In genomic region chr10:108204528-108205313, GRCh38 we compare ENCODE assay signal across 8 cellular contexts.
DNase-seq lines count a peak whose midpoint lies in the region; ATAC-seq and TF ChIP-seq lines count a peak whose summit lies in the region.

No MANE protein-coding gene starts in this region.

- POLR2A ChIA-PET in OCI-LY7 (lab: Charles Lee), result interaction anchor here (0.6 to 1.5 kb wide), 11 partner anchors 10 to 374 kb away, joined by 3 to 8 read pairs (median 3); no protein-coding TSS in a partner anchor

- H2AFZ ChIP-seq in OCI-LY7 (ENCODE audit: low read length), result no peak overlapping the region

- no peaks in the 10 kb centered on the region for H3K36me3 Mint-ChIP-seq in Calu3 (ENCODE audit: insufficient read depth, unreplicated experiment)

- H3K79me2 ChIP-seq in OCI-LY7 (ENCODE audit: insufficient read depth, low read depth, low read length), result no peaks in the 10 kb centered on the region

- CTCF ChIA-PET in OCI-LY7 (lab: Charles Lee; ENCODE audit: unreplicated experiment) (interaction anchor here (1.2 kb wide), 1 partner anchor 15 kb away, joined by 3 read pairs; no protein-coding TSS in a partner anchor), Calu3 (lab: Charles Lee) (interaction anchor here (0.7 kb wide), 1 partner anchor 725 kb away, joined by 4 read pairs; no protein-coding TSS in a partner anchor)

- peak; percentile 75 for ATAC-seq in HG02642 (IDR thresholded peaks at IDR 0.05; ENCODE audit: poor library complexity, unreplicated experiment)
- ATAC-seq in GM18909 (IDR thresholded peaks at IDR 0.05; ENCODE audit: poor library complexity, unreplicated experiment), result no peak

- no peaks in the 10 kb centered on the region for H3K36me3 ChIP-seq in OCI-LY7 (ENCODE audit: insufficient read depth, low read length)

- H3K27ac ChIP-seq in OCI-LY7 (ENCODE audit: low read depth, low read length, poor library complexity, severe bottlenecking), result no peak overlapping the region

- BruUV-seq in OCI-LY7 (replicated peaks; lab: Mats Ljungman, UMichigan), result no TSS peak
- no TSS peak for BruUV-seq in Calu3 (replicated peaks; lab: Mats Ljungman, UMichigan)

- TF ChIP-seq CTCF in OCI-LY7 (conservative IDR thresholded peaks at IDR 0.05; ENCODE audit: low read length) (peak; percentile 82), fibroblast of villous mesenchyme (IDR thresholded peaks at IDR 0.05; ENCODE audit: insufficient read depth, low read depth, low read length) (peak; percentile 66), Calu3 (IDR thresholded peaks at IDR 0.05; ENCODE audit: unreplicated experiment) (no peak)

- H3K4me3 ChIP-seq in OCI-LY7 (ENCODE audit: low read depth, low read length, poor library complexity, severe bottlenecking), result no peak overlapping the region
- H3K4me3 ChIP-seq in fibroblast of villous mesenchyme (ENCODE audit: low read depth, low read length), result no peak overlapping the region

- H3K9me2 ChIP-seq in OCI-LY7 (ENCODE audit: insufficient read depth, low read length), result no peaks in the 10 kb centered on the region

- no peaks in the 10 kb centered on the region for H3K4me1 ChIP-seq in OCI-LY7 (ENCODE audit: insufficient read depth, low read length, poor library complexity, severe bottlenecking)

- H3K4me3 Mint-ChIP-seq in Calu3 (ENCODE audit: low read depth, unreplicated experiment), result no peak overlapping the region

- no peaks in the 10 kb centered on the region for H3K4me1 Mint-ChIP-seq in Calu3 (ENCODE audit: low read depth, unreplicated experiment)

- no peaks in the 10 kb centered on the region for H3K9me3 ChIP-seq in OCI-LY7 (ENCODE audit: low read length)

- no peaks in the 10 kb centered on the region for H4K20me1 ChIP-seq in OCI-LY7 (ENCODE audit: insufficient read depth, low read length)

- no peak overlapping the region for H3K4me2 ChIP-seq in OCI-LY7 (ENCODE audit: low read length)

- intact Hi-C loops in OCI-LY7 (cut with micrococcal nuclease; ENCODE audit: unreplicated experiment) (no loop called here), Calu3 (cut with micrococcal nuclease; ENCODE audit: unreplicated experiment) (no loop called here)

- H3K9me3 Mint-ChIP-seq in Calu3 (ENCODE audit: low read depth, unreplicated experiment), result no peaks in the 10 kb centered on the region

- DNase-seq in DMS 273 (lab: John Stamatoyannopoulos, UW; ENCODE audit: unreplicated experiment), result peak; percentile 42
- DNase-seq in DMS 273 treated with DMSO at 0.1 percent for 48 hours (lab: John Stamatoyannopoulos, UW), result no peak
- peak; percentile 20 for DNase-seq in OCI-LY7 (ENCODE audit: low spot score)
- DNase-seq in fibroblast of villous mesenchyme (ENCODE audit: low read depth), result peak; percentile 39
- no peak for DNase-seq in Calu3
- DNase-seq in activated CD4-positive, alpha-beta T cell treated with anti-CD3 and anti-CD28 coated beads for 4 hours, result no peak

- no peak overlapping the region for H3K27ac Mint-ChIP-seq in Calu3 (ENCODE audit: unreplicated experiment)

- no peaks in the 10 kb centered on the region for H3K27me3 Mint-ChIP-seq in Calu3 (ENCODE audit: unreplicated experiment)

Comparison
In these comparisons a context has a peak if more than half of its experiments do, and no peak if none do; other contexts are left out.
1. DNase-seq: peak in DMS 273 (single experiment), OCI-LY7 (single experiment) and fibroblast of villous mesenchyme (single experiment); none in DMS 273 treated with DMSO at 0.1 percent for 48 hours (single experiment), Calu3 (single experiment) and activated CD4-positive, alpha-beta T cell treated with anti-CD3 and anti-CD28 coated beads for 4 hours (0 of 2).